In the genomic region with DNA sequence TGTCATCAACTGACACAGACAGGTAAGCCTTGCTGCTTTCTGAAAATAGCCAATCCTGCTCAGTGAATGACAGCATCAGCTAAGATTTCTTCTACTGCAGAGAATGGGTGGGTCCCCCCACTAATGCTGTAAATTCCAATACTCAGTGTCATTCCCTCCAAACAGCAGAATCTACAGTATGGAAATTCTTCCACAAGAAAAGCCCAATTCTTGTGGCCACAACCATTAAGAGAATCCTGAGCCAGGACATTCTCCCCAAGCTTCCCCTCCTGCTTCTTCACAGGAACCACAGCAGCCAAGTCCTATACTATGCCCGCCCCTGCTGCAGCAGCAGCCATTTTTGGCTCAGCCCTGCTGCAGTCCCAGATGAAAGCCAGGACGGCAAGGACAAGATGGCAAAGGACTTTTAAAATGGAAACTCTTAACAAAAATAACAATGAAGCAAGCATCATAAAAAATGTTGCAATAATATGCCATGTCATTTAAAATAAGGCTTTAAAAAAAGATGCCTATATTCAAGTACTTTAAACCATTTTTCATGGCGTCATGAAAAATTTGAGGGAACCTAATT, we compare ENCODE assay signal across 8 cellular contexts. TPM values are rescaled to one million over a fixed set of nuclear protein-coding genes. Genes with fewer than 3 reads are reported as not detected.
DNase-seq lines count a peak whose midpoint lies in the region; ATAC-seq and TF ChIP-seq lines count a peak whose summit lies in the region.

No MANE protein-coding gene starts in this region.

- H3K4me1 Mint-ChIP-seq in CD4-positive, alpha-beta T cell (ENCODE audit: low read depth): peaks cover 10% of the 10 kb centered on the region

- no peaks in the 10 kb centered on the region for H3K9me3 Mint-ChIP-seq in CD4-positive, alpha-beta T cell

- H3K27ac Mint-ChIP-seq in CD4-positive, alpha-beta T cell: peak overlapping the region; percentile 22

- no peak for TF ChIP-seq CTCF in CD4-positive, alpha-beta T cell (IDR thresholded peaks at IDR 0.05)
- TF ChIP-seq CTCF in RWPE1 (conservative IDR thresholded peaks at IDR 0.05; ENCODE audit: low read depth): no peak

- H3K36me3 Mint-ChIP-seq in CD4-positive, alpha-beta T cell (ENCODE audit: low read depth): peaks cover 18% of the 10 kb centered on the region

- ATAC-seq in CD4-positive, alpha-beta T cell (ENCODE audit: poor library complexity): no peak
- ATAC-seq in GM19023 (IDR thresholded peaks at IDR 0.05; ENCODE audit: unreplicated experiment) (no peak), HG03280 (IDR thresholded peaks at IDR 0.05; ENCODE audit: unreplicated experiment) (no peak)

- intact Hi-C loops in CD4-positive, alpha-beta T cell (cut with DNase I, micrococcal nuclease): no loop called here

- no peaks in the 10 kb centered on the region for H3K27me3 Mint-ChIP-seq in CD4-positive, alpha-beta T cell

- no peak overlapping the region for H3K27ac ChIP-seq in CD4-positive, alpha-beta T cell (ENCODE audit: low read depth, low read length)
- peak overlapping the region; percentile 89 for H3K27ac ChIP-seq in RWPE1

- H3K4me3 Mint-ChIP-seq in CD4-positive, alpha-beta T cell: no peak overlapping the region

- no peaks in the 10 kb centered on the region for H3K27me3 ChIP-seq in CD4-positive, alpha-beta T cell (ENCODE audit: control insufficient read depth, insufficient read depth, low read length)

- CTCF ChIA-PET in CD4-positive, alpha-beta T cell (lab: Charles Lee): no interaction called here
- CTCF ChIA-PET in RWPE1 (lab: Yijun Ruan, JAX): interaction anchor here (1.0 kb wide), 1 partner anchor 8 kb away, joined by 5 read pairs; no protein-coding TSS in a partner anchor

- POLR2A ChIA-PET in CD4-positive, alpha-beta T cell (lab: Charles Lee): no interaction called here
- POLR2A ChIA-PET in RWPE1 (lab: Yijun Ruan, JAX; ENCODE audit: low non-redundant PET): no interaction called here

- DNase-seq in CD4-positive, alpha-beta T cell: no peak
- peak; percentile 91 for DNase-seq in RWPE1 (ENCODE audit: low spot score)
- DNase-seq in fibroblast of the conjunctiva (ENCODE audit: low read depth): peak; percentile 78
- DNase-seq in non-pigmented ciliary epithelial cell (ENCODE audit: low read depth): peak; percentile 82
- DNase-seq in GDM1 (lab: John Stamatoyannopoulos, UW): no peak
- no peak for DNase-seq in DMS79 (lab: John Stamatoyannopoulos, UW)

- H3K9me3 ChIP-seq in CD4-positive, alpha-beta T cell (ENCODE audit: control insufficient read depth, low read length): no peaks in the 10 kb centered on the region

RNA-seq across cellular contexts. Expression of a gene that starts 26.8 kb away (rescaled TPM):
- 10 to 100 TPM; 18.8 to 21.5 TPM for total RNA-seq in CD4-positive, alpha-beta T cell

Comparison
In these comparisons a context has a peak if more than half of its experiments do, and no peak if none do; other contexts are left out.
1. DNase-seq: peak in RWPE1 (single experiment), fibroblast of the conjunctiva (single experiment) and non-pigmented ciliary epithelial cell (single experiment); none in CD4-positive, alpha-beta T cell (0 of 10), GDM1 (single experiment) and DMS79 (single experiment).